ENCODE assay signal across 36 cellular contexts in genomic region chr2:112933261-112933660, GRCh38. TPM values are rescaled to one million over a fixed set of nuclear protein-coding genes. Genes with fewer than 3 reads are reported as not detected.
"Had no signal": no experiment of that assay in that cellular context is flagged by ENCODE, and none has a peak within 500 bp of the region (broad histone marks: within the 10 kb centered on the region; RNA-seq: fewer than 3 reads in every experiment).

No MANE protein-coding gene starts in this region.

- H3K27me3 ChIP-seq: adrenal gland, body of pancreas, brain microvascular endothelial cell, breast epithelium had no signal

- ATAC-seq: activated CD8-positive, alpha-beta memory T cell treated with anti-CD3 and anti-CD28 coated beads, Interleukin-2, amount 10 ng/mL, durations not matched to agents 7 days and 5 days; activated CD8-positive, alpha-beta T cell treated with anti-CD3 and anti-CD28 coated beads, Interleukin-2, amount 10 ng/mL, durations not matched to agents 7 days and 5 days; activated naive CD4-positive, alpha-beta T cell treated with anti-CD3 and anti-CD28 coated beads, Interleukin-2, amount 50 U/mL, for 72 hours; activated T-helper 17 cell treated with anti-CD3 and anti-CD28 coated beads, Interleukin-2, amount 50 U/mL, for 72 hours; body of pancreas had no signal

- H3K27ac Mint-ChIP-seq: activated B cell treated with CpG ODN at 0.5 μM for 24 hours; activated CD4-positive, alpha-beta memory T cell treated with anti-CD3 and anti-CD28 coated beads, Interleukin-2, amount 10 ng/mL, durations not matched to agents 7 days and 5 days; activated CD4-positive, alpha-beta T cell treated with anti-CD3 and anti-CD28 coated beads, Interleukin-2, amount 10 ng/mL, durations not matched to agents 7 days and 5 days; activated CD8-positive, alpha-beta memory T cell treated with anti-CD3 and anti-CD28 coated beads, Interleukin-2, amount 10 ng/mL, durations not matched to agents 7 days and 5 days; activated CD8-positive, alpha-beta T cell treated with anti-CD3 and anti-CD28 coated beads, Interleukin-2, amount 10 ng/mL, durations not matched to agents 7 days and 5 days; activated naive CD4-positive, alpha-beta T cell treated with anti-CD3 and anti-CD28 coated beads for 36 hours; activated naive CD4-positive, alpha-beta T cell treated with anti-CD3 and anti-CD28 coated beads, Interleukin-2, amount 50 U/mL, for 72 hours; activated naive CD8-positive, alpha-beta T cell treated with anti-CD3 and anti-CD28 coated beads for 36 hours; activated T-cell treated with anti-CD3 and anti-CD28 coated beads, Interleukin-2, amount 50 U/mL, for 24 hours; activated T-helper 17 cell treated with anti-CD3 and anti-CD28 coated beads, Interleukin-2, amount 50 U/mL, for 72 hours; T-helper 1 cell treated with Interleukin-12 subunit alpha and Interleukin-12 subunit beta and Interleukin-4 antibody, amounts not matched to agents 30 μg/mL and 1 μg/mL, for 36 hours; T-helper 2 cell treated with Interferon-gamma antibody and Interleukin-4, amounts not matched to agents 5 μg/mL and 100 μg/mL, for 36 hours had no signal

- H3K9me3 Mint-ChIP-seq: activated B cell treated with CpG ODN at 0.5 μM for 24 hours; activated CD4-positive, alpha-beta memory T cell treated with anti-CD3 and anti-CD28 coated beads, Interleukin-2, amount 10 ng/mL, durations not matched to agents 7 days and 5 days; activated CD4-positive, alpha-beta T cell treated with anti-CD3 and anti-CD28 coated beads, Interleukin-2, amount 10 ng/mL, durations not matched to agents 7 days and 5 days; activated naive CD4-positive, alpha-beta T cell treated with anti-CD3 and anti-CD28 coated beads for 36 hours; activated naive CD4-positive, alpha-beta T cell treated with anti-CD3 and anti-CD28 coated beads, Interleukin-2, amount 50 U/mL, for 72 hours; activated naive CD8-positive, alpha-beta T cell treated with anti-CD3 and anti-CD28 coated beads for 36 hours; activated T-cell treated with anti-CD3 and anti-CD28 coated beads, Interleukin-2, amount 50 U/mL, for 24 hours; activated T-helper 17 cell treated with anti-CD3 and anti-CD28 coated beads, Interleukin-2, amount 50 U/mL, for 72 hours; T-helper 1 cell treated with Interleukin-12 subunit alpha and Interleukin-12 subunit beta and Interleukin-4 antibody, amounts not matched to agents 30 μg/mL and 1 μg/mL, for 36 hours; T-helper 2 cell treated with Interferon-gamma antibody and Interleukin-4, amounts not matched to agents 5 μg/mL and 100 μg/mL, for 36 hours had no signal

- DNase-seq: activated B cell treated with CpG ODN at 0.5 μM for 24 hours; activated CD4-positive, alpha-beta memory T cell treated with anti-CD3 and anti-CD28 coated beads, Interleukin-2, amount 10 ng/mL, durations not matched to agents 7 days and 5 days; activated CD4-positive, alpha-beta T cell treated with anti-CD3 and anti-CD28 coated beads for 4 hours; activated CD4-positive, alpha-beta T cell treated with anti-CD3 and anti-CD28 coated beads, Interleukin-2, amount 10 ng/mL, durations not matched to agents 7 days and 5 days; activated CD4-positive, alpha-beta T cell treated with anti-CD3 and anti-CD28 coated beads, Interleukin-2, amount 50 U/mL, for 48 hours; activated CD4-positive, CD25-positive, alpha-beta regulatory T cell treated with anti-CD3 and anti-CD28 coated beads, Interleukin-2, amount 50 U/mL, for 72 hours; activated CD8-positive, alpha-beta memory T cell treated with anti-CD3 and anti-CD28 coated beads for 24 hours; activated CD8-positive, alpha-beta memory T cell treated with anti-CD3 and anti-CD28 coated beads, Interleukin-2, amount 10 ng/mL, durations not matched to agents 7 days and 5 days; activated CD8-positive, alpha-beta memory T cell treated with anti-CD3 and anti-CD28 coated beads, Interleukin-2, amount 50 U/mL, for 48 hours; activated CD8-positive, alpha-beta T cell treated with anti-CD3 and anti-CD28 coated beads, Interleukin-2, amount 10 ng/mL, durations not matched to agents 7 days and 5 days; activated effector memory CD4-positive, alpha-beta T cell treated with anti-CD3 and anti-CD28 coated beads, Interleukin-2, amount 50 U/mL, for 16 hours; activated gamma-delta T cell treated with Interleukin-2 at 50 U/mL for 16 hours; activated naive CD4-positive, alpha-beta T cell; activated naive CD4-positive, alpha-beta T cell treated with anti-CD3 and anti-CD28 coated beads for 36 hours; activated naive CD4-positive, alpha-beta T cell treated with anti-CD3 and anti-CD28 coated beads, Interleukin-2, amount 50 U/mL, for 16 hours; activated naive CD8-positive, alpha-beta T cell treated with anti-CD3 and anti-CD28 coated beads for 36 hours; activated T-cell treated with anti-CD3 and anti-CD28 coated beads, Interleukin-2, amount 50 U/mL, for 24 hours; activated T-cell treated with anti-CD3 and anti-CD28 coated beads, Interleukin-2, amount 50 U/mL, for 48 hours; adrenal gland; amniotic stem cell; aorta; body of pancreas; brain microvascular endothelial cell; central memory CD4-positive, alpha-beta T cell; SW 1271; T-helper 1 cell; T-helper 2 cell; T-helper 9 cell had no signal

- FAIRE-seq: astrocyte had no signal

- H3K4me3 Mint-ChIP-seq: activated B cell treated with CpG ODN at 0.5 μM for 24 hours; activated CD4-positive, alpha-beta memory T cell treated with anti-CD3 and anti-CD28 coated beads, Interleukin-2, amount 10 ng/mL, durations not matched to agents 7 days and 5 days; activated CD4-positive, alpha-beta T cell treated with anti-CD3 and anti-CD28 coated beads, Interleukin-2, amount 10 ng/mL, durations not matched to agents 7 days and 5 days; activated CD8-positive, alpha-beta memory T cell treated with anti-CD3 and anti-CD28 coated beads, Interleukin-2, amount 10 ng/mL, durations not matched to agents 7 days and 5 days; activated CD8-positive, alpha-beta T cell treated with anti-CD3 and anti-CD28 coated beads, Interleukin-2, amount 10 ng/mL, durations not matched to agents 7 days and 5 days; activated naive CD4-positive, alpha-beta T cell treated with anti-CD3 and anti-CD28 coated beads for 36 hours; activated naive CD8-positive, alpha-beta T cell treated with anti-CD3 and anti-CD28 coated beads for 36 hours; activated T-cell treated with anti-CD3 and anti-CD28 coated beads, Interleukin-2, amount 50 U/mL, for 24 hours; activated T-helper 17 cell treated with anti-CD3 and anti-CD28 coated beads, Interleukin-2, amount 50 U/mL, for 72 hours; T-helper 1 cell treated with Interleukin-12 subunit alpha and Interleukin-12 subunit beta and Interleukin-4 antibody, amounts not matched to agents 30 μg/mL and 1 μg/mL, for 36 hours; T-helper 2 cell treated with Interferon-gamma antibody and Interleukin-4, amounts not matched to agents 5 μg/mL and 100 μg/mL, for 36 hours had no signal

- H3K4me1 ChIP-seq: adrenal gland, body of pancreas, breast epithelium had no signal

- H3K4me3 ChIP-seq: adrenal gland, body of pancreas, breast epithelium had no signal

- H3K36me3 Mint-ChIP-seq: activated CD8-positive, alpha-beta memory T cell treated with anti-CD3 and anti-CD28 coated beads, Interleukin-2, amount 10 ng/mL, durations not matched to agents 7 days and 5 days; activated naive CD4-positive, alpha-beta T cell treated with anti-CD3 and anti-CD28 coated beads, Interleukin-2, amount 50 U/mL, for 72 hours; activated naive CD8-positive, alpha-beta T cell treated with anti-CD3 and anti-CD28 coated beads for 36 hours had no signal

- H3K27me3 Mint-ChIP-seq: activated T-cell treated with anti-CD3 and anti-CD28 coated beads, Interleukin-2, amount 50 U/mL, for 24 hours had no signal

- H3K9me3 ChIP-seq: adrenal gland, body of pancreas, breast epithelium had no signal

- H3K4me1 Mint-ChIP-seq: activated B cell treated with CpG ODN at 0.5 μM for 24 hours; activated CD4-positive, alpha-beta T cell treated with anti-CD3 and anti-CD28 coated beads, Interleukin-2, amount 10 ng/mL, durations not matched to agents 7 days and 5 days; activated naive CD8-positive, alpha-beta T cell treated with anti-CD3 and anti-CD28 coated beads for 36 hours; activated T-helper 17 cell treated with anti-CD3 and anti-CD28 coated beads, Interleukin-2, amount 50 U/mL, for 72 hours had no signal

- H3K27ac ChIP-seq: adrenal gland, body of pancreas, brain microvascular endothelial cell, breast epithelium, VCaP had no signal

- H3K36me3 ChIP-seq: adrenal gland, brain microvascular endothelial cell, breast epithelium had no signal

RNA-seq across cellular contexts. Expression of gene IL37, which starts 22.3 kb away (rescaled TPM):
- total RNA-seq: activated B cell treated with CpG ODN at 0.5 μM for 24 hours; activated CD4-positive, alpha-beta T cell treated with anti-CD3 and anti-CD28 coated beads, Interleukin-2, amount 10 ng/mL, durations not matched to agents 7 days and 5 days; activated CD8-positive, alpha-beta memory T cell treated with anti-CD3 and anti-CD28 coated beads, Interleukin-2, amount 10 ng/mL, durations not matched to agents 7 days and 5 days; activated CD8-positive, alpha-beta T cell treated with anti-CD3 and anti-CD28 coated beads, Interleukin-2, amount 10 ng/mL, durations not matched to agents 7 days and 5 days; activated naive CD4-positive, alpha-beta T cell treated with anti-CD3 and anti-CD28 coated beads for 36 hours; activated naive CD8-positive, alpha-beta T cell treated with anti-CD3 and anti-CD28 coated beads for 36 hours; adrenal gland; aorta; astrocyte; body of pancreas; breast epithelium; cardiac septum had no signal
- polyA plus RNA-seq: adrenal gland, aorta had no signal

RNA-seq across cellular contexts. Expression of gene IL36G, which starts 44.5 kb away (rescaled TPM):
- total RNA-seq: activated B cell treated with CpG ODN at 0.5 μM for 24 hours; activated CD4-positive, alpha-beta memory T cell treated with anti-CD3 and anti-CD28 coated beads, Interleukin-2, amount 10 ng/mL, durations not matched to agents 7 days and 5 days; activated CD4-positive, alpha-beta T cell treated with anti-CD3 and anti-CD28 coated beads, Interleukin-2, amount 10 ng/mL, durations not matched to agents 7 days and 5 days; activated CD8-positive, alpha-beta memory T cell treated with anti-CD3 and anti-CD28 coated beads, Interleukin-2, amount 10 ng/mL, durations not matched to agents 7 days and 5 days; activated CD8-positive, alpha-beta T cell treated with anti-CD3 and anti-CD28 coated beads, Interleukin-2, amount 10 ng/mL, durations not matched to agents 7 days and 5 days; activated naive CD4-positive, alpha-beta T cell treated with anti-CD3 and anti-CD28 coated beads for 36 hours; activated naive CD4-positive, alpha-beta T cell treated with anti-CD3 and anti-CD28 coated beads, Interleukin-2, amount 50 U/mL, for 72 hours; activated naive CD8-positive, alpha-beta T cell treated with anti-CD3 and anti-CD28 coated beads for 36 hours; adrenal gland; aorta; astrocyte; body of pancreas; breast epithelium; cardiac septum had no signal
- polyA plus RNA-seq: adrenal gland, aorta had no signal
